In genomic region chr2:224884188-224884587, GRCh38 we compare ENCODE assay signal across 12 cellular contexts.
DNase-seq lines count a peak whose midpoint lies in the region; ATAC-seq and TF ChIP-seq lines count a peak whose summit lies in the region.
"Had no signal": no experiment of that assay in that cellular context is flagged by ENCODE, and none has a peak within 500 bp of the region (broad histone marks: within the 10 kb centered on the region; RNA-seq: fewer than 3 reads in every experiment).

No MANE protein-coding gene starts in this region.

- no TSS peak for BruUV-seq in A673 (replicated peaks; lab: Mats Ljungman, UMichigan)

- intact Hi-C loops in A673 (cut with micrococcal nuclease; ENCODE audit: unreplicated experiment) = no loop called here

- DNase-seq in AG04450 (ENCODE audit: low read depth, low spot score) (no peak), GM04504 (ENCODE audit: low read depth) (peak; percentile 55), SKM-1 treated with dmso at 0.1 percent for 144 hours (lab: John Stamatoyannopoulos, UW; ENCODE audit: unreplicated experiment) (peak; percentile 90), kidney tubule cell (ENCODE audit: low spot score) (peak; percentile 74), A673 (ENCODE audit: low spot score) (no peak), middle frontal gyrus (ENCODE audit: extremely low spot score, low spot score) (no peak), mesenteric fat pad (ENCODE audit: low spot score) (no peak)
- DNase-seq: activated CD4-positive, alpha-beta T cell treated with anti-CD3 and anti-CD28 coated beads, Interleukin-2, amount 10 ng/mL, durations not matched to agents 7 days and 5 days; activated naive CD4-positive, alpha-beta T cell treated with Interleukin-2 at 50 U/mL for 16 hours; NCI-H526; sigmoid colon had no signal

- CTCF ChIA-PET in AG04450 (lab: Charles Lee) (no interaction called here), A673 (lab: Charles Lee) (no interaction called here)

- H3K27ac ChIP-seq in AG04450 (ENCODE audit: low read depth, low read length) = peak overlapping the region; percentile 31
- H3K27ac ChIP-seq in A673 (ENCODE audit: low read depth, low read length, poor library complexity, severe bottlenecking) = no peak overlapping the region
- H3K27ac ChIP-seq: sigmoid colon had no signal

- TF ChIP-seq CTCF in AG04450 (IDR thresholded peaks at IDR 0.05; ENCODE audit: low read depth, low read length) = no peak
- TF ChIP-seq CTCF in A673 (conservative IDR thresholded peaks at IDR 0.05; ENCODE audit: low read depth, low read length) = no peak

- ATAC-seq in GM19324 (IDR thresholded peaks at IDR 0.05; ENCODE audit: low FRiP score, unreplicated experiment) = no peak

- H3K27me3 ChIP-seq in AG04450 (ENCODE audit: control insufficient read depth, insufficient read depth, low read length) (no peaks in the 10 kb centered on the region), A673 (replicated peaks; ENCODE audit: insufficient read depth, low read depth, low read length, poor library complexity) (no peaks in the 10 kb centered on the region)
- H3K27me3 ChIP-seq: sigmoid colon had no signal

- H3K9me3 ChIP-seq in AG04450 (ENCODE audit: control insufficient read depth, insufficient read depth, low read length) = no peaks in the 10 kb centered on the region
- H3K9me3 ChIP-seq in A673 (ENCODE audit: low read depth, low read length, poor library complexity, severe bottlenecking) = no peaks in the 10 kb centered on the region
- H3K9me3 ChIP-seq: sigmoid colon had no signal

- peaks cover 4% of the 10 kb centered on the region for H3K4me1 ChIP-seq in A673 (ENCODE audit: insufficient read depth, low read length, poor library complexity, severe bottlenecking)
- H3K4me1 ChIP-seq: sigmoid colon had no signal

- H3K4me3 ChIP-seq in AG04450 (ENCODE audit: low read depth, low read length) = no peak overlapping the region
- no peak overlapping the region for H3K4me3 ChIP-seq in A673 (ENCODE audit: low read depth, low read length, poor library complexity, severe bottlenecking)
- H3K4me3 ChIP-seq: sigmoid colon had no signal

- no peaks in the 10 kb centered on the region for H3K36me3 ChIP-seq in A673 (ENCODE audit: insufficient read depth, low read length, poor library complexity, severe bottlenecking)
- H3K36me3 ChIP-seq: sigmoid colon had no signal

- POLR2A ChIA-PET in AG04450 (lab: Yijun Ruan, JAX) = no interaction called here
- POLR2A ChIA-PET in A673 (lab: Charles Lee; ENCODE audit: low non-redundant PET) = no interaction called here

Comparison
In these comparisons a context has a peak if more than half of its experiments do, and no peak if none do; other contexts are left out.
1. DNase-seq: peak in GM04504 (single experiment), SKM-1 treated with dmso at 0.1 percent for 144 hours (single experiment) and kidney tubule cell (single experiment); none in AG04450 (single experiment), A673 (single experiment), middle frontal gyrus (single experiment) and mesenteric fat pad (single experiment).